Comparison of ENCODE assay signal across 1 cellular context in the genomic region with DNA sequence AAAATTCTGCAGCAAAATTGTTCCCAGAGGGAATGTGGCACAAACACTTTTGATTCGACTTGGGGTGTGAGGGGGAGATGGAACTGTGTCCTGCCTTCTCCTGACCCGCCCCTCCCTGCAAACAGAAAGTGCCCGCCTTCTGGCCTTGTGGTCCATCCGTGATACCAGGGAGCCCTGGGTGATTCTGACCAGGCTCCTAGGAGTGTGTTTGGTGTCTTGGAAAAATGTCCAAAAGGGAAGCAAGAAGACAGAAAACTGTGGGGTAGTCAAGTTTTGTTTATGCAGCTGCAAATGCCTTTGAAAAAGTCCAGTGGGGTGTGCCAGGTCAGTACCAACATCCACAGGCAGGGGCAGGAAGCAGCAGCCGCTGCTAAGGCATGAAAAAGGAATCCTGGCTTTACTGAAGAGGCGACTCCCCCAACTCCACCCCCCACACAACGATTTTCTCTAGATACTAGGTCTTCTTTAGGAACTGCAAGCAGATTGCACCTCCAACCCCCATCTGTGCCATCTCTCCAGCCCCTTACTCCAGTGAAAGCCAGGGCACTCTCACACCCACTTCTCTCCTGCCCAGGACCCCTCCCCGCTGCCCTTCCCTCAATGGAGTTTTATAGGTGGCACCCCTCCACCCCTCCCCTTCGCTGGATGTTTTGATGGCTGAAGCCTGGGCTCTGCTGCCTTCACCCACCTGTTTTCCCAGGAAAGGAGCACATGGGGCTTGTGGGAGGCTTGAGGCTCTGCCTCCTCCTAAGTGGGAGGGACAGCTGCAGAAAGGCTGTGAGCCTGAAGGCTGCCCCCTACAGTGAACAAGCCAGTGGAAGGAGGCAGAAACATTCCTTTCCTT.
TF ChIP-seq lines count a peak whose summit lies in the region.

No MANE protein-coding gene starts in this region.

TF ChIP-seq in WTC11, 78 proteins besides CTCF, POLR2A, EP300 and RAD21 (continued from another document):
- no peak for TF ChIP-seq CDX4 (CRISPR knock-in tag; IDR thresholded peaks at IDR 0.05; ENCODE audit: borderline replicate concordance)
- no peak for TF ChIP-seq ZBTB21 (CRISPR knock-in tag; IDR thresholded peaks at IDR 0.05; ENCODE audit: borderline replicate concordance)
- no peak for TF ChIP-seq ZNF219 (CRISPR knock-in tag; IDR thresholded peaks at IDR 0.05; ENCODE audit: borderline replicate concordance)
